11 cellular contexts compared by ENCODE assay signal in genomic region chr1:89605692-89606091, GRCh38. TPM values are rescaled to one million over a fixed set of nuclear protein-coding genes. Genes with fewer than 3 reads are reported as not detected.
A peak's percentile ranks its signal among the peaks of the same experiment; 100 is the strongest.
DNase-seq lines count a peak whose midpoint lies in the region; ATAC-seq and TF ChIP-seq lines count a peak whose summit lies in the region.
"Had no signal": no experiment of that assay in that cellular context is flagged by ENCODE, and none has a peak within 500 bp of the region (broad histone marks: within the 10 kb centered on the region; RNA-seq: fewer than 3 reads in every experiment).

No MANE protein-coding gene starts in this region.

- peak overlapping the region; percentile 92 for H3K27ac ChIP-seq in CD4-positive, CD25-positive, alpha-beta regulatory T cell (ENCODE audit: insufficient read depth, low read length, poor library complexity, severe bottlenecking)
- H3K27ac ChIP-seq: esophagus squamous epithelium, neural progenitor cell had no signal

- H3K4me1 ChIP-seq in CD4-positive, CD25-positive, alpha-beta regulatory T cell (ENCODE audit: control insufficient read depth, insufficient read depth, low read length, poor library complexity, severe bottlenecking) = peaks cover 83% of the 10 kb centered on the region
- H3K4me1 ChIP-seq: neural progenitor cell had no signal

- H3K27me3 Mint-ChIP-seq in CD4-positive, CD25-positive, alpha-beta regulatory T cell = no peaks in the 10 kb centered on the region
- no peaks in the 10 kb centered on the region for H3K27me3 Mint-ChIP-seq in activated T-helper 2 cell treated with anti-CD3 and anti-CD28 coated beads, Interferon-gamma antibody, Interleukin-2, Interleukin-4, amounts not matched to agents 10 μg/mL and 5 μg/mL and 100 μg/mL, durations not matched to agents 14 hours and 24 hours and 36 hours (ENCODE audit: low read depth)
- H3K27me3 Mint-ChIP-seq in chondrocyte (ENCODE audit: low read depth) = peaks cover 5% of the 10 kb centered on the region

- TF ChIP-seq CTCF in kidney epithelial cell (IDR thresholded peaks at IDR 0.05; ENCODE audit: insufficient read depth, low read length, poor library complexity, severe bottlenecking) (no peak), chondrocyte (IDR thresholded peaks at IDR 0.05) (no peak)

- peaks cover 26 to 93% (median 69%) of the 10 kb centered on the region in 4 donors for H3K4me1 Mint-ChIP-seq in CD4-positive, CD25-positive, alpha-beta regulatory T cell
- H3K4me1 Mint-ChIP-seq in activated T-helper 2 cell treated with anti-CD3 and anti-CD28 coated beads, Interferon-gamma antibody, Interleukin-2, Interleukin-4, amounts not matched to agents 10 μg/mL and 5 μg/mL and 100 μg/mL, durations not matched to agents 14 hours and 24 hours and 36 hours (ENCODE audit: low read depth) = peaks cover 90% of the 10 kb centered on the region
- peaks cover 23% of the 10 kb centered on the region for H3K4me1 Mint-ChIP-seq in chondrocyte (ENCODE audit: low read depth)

- intact Hi-C loops in activated T-helper 2 cell treated with anti-CD3 and anti-CD28 coated beads, Interferon-gamma antibody, Interleukin-2, Interleukin-4, amounts not matched to agents 10 μg/mL and 5 μg/mL and 100 μg/mL, durations not matched to agents 14 hours and 24 hours and 36 hours (cut with micrococcal nuclease) = loop anchor here (2.0 to 10.0 kb wide), 3 partner anchors 157 to 392 kb away; partner anchors contain the start of genes GBP5 and ZNF326

- in situ Hi-C loops in KBM-7 (cut with MboI; ENCODE audit: low pct_unique_long_range_greater_than_20kb, low sequenced_read_pairs) = loop anchor here (25.0 kb wide), 1 partner anchor 593 kb away; the partner anchor contains the start of gene GBP3

- H3K36me3 Mint-ChIP-seq in CD4-positive, CD25-positive, alpha-beta regulatory T cell = no peaks in the 10 kb centered on the region
- peaks cover 31% of the 10 kb centered on the region for H3K36me3 Mint-ChIP-seq in activated T-helper 2 cell treated with anti-CD3 and anti-CD28 coated beads, Interferon-gamma antibody, Interleukin-2, Interleukin-4, amounts not matched to agents 10 μg/mL and 5 μg/mL and 100 μg/mL, durations not matched to agents 14 hours and 24 hours and 36 hours (ENCODE audit: low read depth)
- H3K36me3 Mint-ChIP-seq in chondrocyte (ENCODE audit: low read depth) = no peaks in the 10 kb centered on the region
- H3K36me3 Mint-ChIP-seq: neural progenitor cell had no signal

- no peak for DNase-seq in CD4-positive, CD25-positive, alpha-beta regulatory T cell
- DNase-seq in HS-5 (ENCODE audit: low read depth) = peak; percentile 76
- no peak for DNase-seq in activated T-helper 2 cell treated with anti-CD3 and anti-CD28 coated beads, Interferon-gamma antibody, Interleukin-2, Interleukin-4, amounts not matched to agents 10 μg/mL and 5 μg/mL and 100 μg/mL, durations not matched to agents 14 hours and 24 hours and 36 hours (ENCODE audit: low spot score)
- DNase-seq in kidney epithelial cell (ENCODE audit: low read depth) = peak; percentile 80
- no peak for DNase-seq in KBM-7
- no peak for DNase-seq in chondrocyte (ENCODE audit: low spot score)
- DNase-seq: esophagus squamous epithelium, NCI-H1092 treated with DMSO at 0.1 percent for 48 hours had no signal

- peak overlapping the region in 3 of 4 donors; percentile 31 to 88 (median 64) for H3K4me3 Mint-ChIP-seq in CD4-positive, CD25-positive, alpha-beta regulatory T cell
- H3K4me3 Mint-ChIP-seq in activated T-helper 2 cell treated with anti-CD3 and anti-CD28 coated beads, Interferon-gamma antibody, Interleukin-2, Interleukin-4, amounts not matched to agents 10 μg/mL and 5 μg/mL and 100 μg/mL, durations not matched to agents 14 hours and 24 hours and 36 hours (ENCODE audit: low read depth) = peak overlapping the region; percentile 5
- no peak overlapping the region for H3K4me3 Mint-ChIP-seq in chondrocyte (ENCODE audit: unreplicated experiment)
- H3K4me3 Mint-ChIP-seq: neural progenitor cell had no signal

- no peaks in the 10 kb centered on the region for H3K36me3 ChIP-seq in CD4-positive, CD25-positive, alpha-beta regulatory T cell (ENCODE audit: control insufficient read depth, insufficient read depth, low read length)
- H3K36me3 ChIP-seq in kidney epithelial cell (ENCODE audit: control insufficient read depth, insufficient read depth, low read length) = no peaks in the 10 kb centered on the region
- H3K36me3 ChIP-seq: esophagus squamous epithelium, neural progenitor cell had no signal

- H3K9me3 Mint-ChIP-seq in CD4-positive, CD25-positive, alpha-beta regulatory T cell = no peaks in the 10 kb centered on the region
- no peaks in the 10 kb centered on the region for H3K9me3 Mint-ChIP-seq in activated T-helper 2 cell treated with anti-CD3 and anti-CD28 coated beads, Interferon-gamma antibody, Interleukin-2, Interleukin-4, amounts not matched to agents 10 μg/mL and 5 μg/mL and 100 μg/mL, durations not matched to agents 14 hours and 24 hours and 36 hours
- no peaks in the 10 kb centered on the region for H3K9me3 Mint-ChIP-seq in chondrocyte (ENCODE audit: low read depth)
- H3K9me3 Mint-ChIP-seq: neural progenitor cell had no signal

- ATAC-seq in CD4-positive, CD25-positive, alpha-beta regulatory T cell (ENCODE audit: low read depth in 2 of 2) = no peak
- no peak for ATAC-seq in GM21528 (IDR thresholded peaks at IDR 0.05; ENCODE audit: low FRiP score, unreplicated experiment)
- ATAC-seq in GM18502 (IDR thresholded peaks at IDR 0.05; ENCODE audit: poor library complexity, unreplicated experiment) = no peak

- no peaks in the 10 kb centered on the region for H3K9me3 ChIP-seq in CD4-positive, CD25-positive, alpha-beta regulatory T cell (ENCODE audit: control insufficient read depth in 2 of 2, low read length in 2 of 2)
- H3K9me3 ChIP-seq: esophagus squamous epithelium had no signal

- H3K27me3 ChIP-seq in CD4-positive, CD25-positive, alpha-beta regulatory T cell (ENCODE audit: control insufficient read depth, insufficient read depth, low read length) = no peaks in the 10 kb centered on the region
- no peaks in the 10 kb centered on the region for H3K27me3 ChIP-seq in kidney epithelial cell (ENCODE audit: control insufficient read depth, insufficient read depth, low read length)
- H3K27me3 ChIP-seq: esophagus squamous epithelium, neural progenitor cell had no signal

- H3K27ac Mint-ChIP-seq in CD4-positive, CD25-positive, alpha-beta regulatory T cell = peak overlapping the region; percentile 94 to 99 (median 98)
- H3K27ac Mint-ChIP-seq in activated T-helper 2 cell treated with anti-CD3 and anti-CD28 coated beads, Interferon-gamma antibody, Interleukin-2, Interleukin-4, amounts not matched to agents 10 μg/mL and 5 μg/mL and 100 μg/mL, durations not matched to agents 14 hours and 24 hours and 36 hours = peak overlapping the region; percentile 99
- no peak overlapping the region for H3K27ac Mint-ChIP-seq in chondrocyte (ENCODE audit: unreplicated experiment)
- H3K27ac Mint-ChIP-seq: neural progenitor cell had no signal

- peak overlapping the region; percentile 82 for H3K4me3 ChIP-seq in CD4-positive, CD25-positive, alpha-beta regulatory T cell (ENCODE audit: low read depth, low read length)
- no peak overlapping the region for H3K4me3 ChIP-seq in kidney epithelial cell (ENCODE audit: low read depth, low read length)
- H3K4me3 ChIP-seq: esophagus squamous epithelium, neural progenitor cell had no signal

RNA-seq across cellular contexts. Expression of gene LRRC8C, which starts 27.2 kb away (rescaled TPM):
- total RNA-seq in CD4-positive, CD25-positive, alpha-beta regulatory T cell = 70.4 TPM
- polyA plus RNA-seq in CD4-positive, CD25-positive, alpha-beta regulatory T cell = 10 to 100 TPM; 22.8 to 27.2 (median 24.9) TPM
- total RNA-seq in activated T-helper 2 cell treated with anti-CD3 and anti-CD28 coated beads, Interferon-gamma antibody, Interleukin-2, Interleukin-4, amounts not matched to agents 10 μg/mL and 5 μg/mL and 100 μg/mL, durations not matched to agents 14 hours and 24 hours and 36 hours = 56.1 and 56.5 TPM in 2 replicates
- total RNA-seq in kidney epithelial cell (2.3 and 2.7 TPM in 2 replicates), chondrocyte (2.3 to 2.6 TPM (median 2.3 TPM) in 3 replicates)

Comparison
In these comparisons a context has a peak if more than half of its experiments do, and no peak if none do; other contexts are left out.
1. DNase-seq: peak in HS-5 (single experiment) and kidney epithelial cell (single experiment); none in CD4-positive, CD25-positive, alpha-beta regulatory T cell (0 of 3), activated T-helper 2 cell treated with anti-CD3 and anti-CD28 coated beads, Interferon-gamma antibody, Interleukin-2, Interleukin-4, amounts not matched to agents 10 μg/mL and 5 μg/mL and 100 μg/mL, durations not matched to agents 14 hours and 24 hours and 36 hours (single experiment), KBM-7 (single experiment) and chondrocyte (single experiment).
2. RNA of gene LRRC8C, which starts 27.2 kb away (total RNA-seq): 70.4 TPM in CD4-positive, CD25-positive, alpha-beta regulatory T cell (single experiment) and 56.1 to 56.5 TPM in activated T-helper 2 cell treated with anti-CD3 and anti-CD28 coated beads, Interferon-gamma antibody, Interleukin-2, Interleukin-4, amounts not matched to agents 10 μg/mL and 5 μg/mL and 100 μg/mL, durations not matched to agents 14 hours and 24 hours and 36 hours; 2.3 to 2.7 TPM in kidney epithelial cell and 2.3 to 2.6 TPM in chondrocyte; every median in the first group is over 10 times any median in the second.